In the genomic region with DNA sequence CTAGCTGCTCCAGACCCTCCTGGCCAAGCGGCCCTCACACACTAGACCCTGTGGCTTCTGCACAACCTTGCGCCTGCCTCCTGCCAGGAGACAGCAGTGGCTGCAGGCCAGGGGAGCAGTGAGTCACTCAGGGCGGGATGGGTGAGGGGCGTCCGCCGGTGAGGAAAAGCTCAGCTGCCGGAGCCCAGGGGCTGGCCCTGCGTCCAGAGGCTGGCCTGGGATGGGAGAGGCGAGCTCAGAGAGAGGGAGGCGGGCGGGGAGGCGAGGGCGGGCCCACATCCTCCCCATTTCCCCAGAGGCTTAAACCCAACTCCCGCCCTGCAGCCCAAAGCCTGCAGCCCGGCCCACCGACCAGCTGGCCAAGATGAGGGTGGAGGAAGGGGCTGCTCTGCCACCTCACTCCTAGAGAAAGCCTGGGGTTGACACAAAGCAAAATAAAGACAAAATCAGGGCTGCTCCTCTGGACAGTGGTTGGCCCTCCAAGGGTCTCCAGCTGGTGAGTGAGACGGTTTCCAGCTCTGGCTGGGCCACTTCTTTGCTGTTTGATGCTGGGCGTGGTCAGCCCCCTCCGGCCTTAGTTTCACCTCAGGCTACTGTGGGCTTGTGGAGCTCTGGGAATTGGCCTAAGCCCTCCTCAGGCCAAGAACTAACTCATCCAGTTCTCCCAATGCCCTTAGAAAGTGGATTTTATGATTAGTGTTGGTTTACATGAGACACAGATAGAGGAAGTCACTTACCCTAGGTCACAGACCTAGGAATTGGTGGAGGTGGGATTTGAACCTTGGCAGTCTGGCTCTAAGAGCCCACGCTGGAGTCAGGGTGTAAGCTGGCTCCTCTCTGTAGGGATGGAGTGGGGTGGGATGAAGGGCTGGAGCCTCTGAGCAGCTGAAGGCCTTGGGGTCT, we compare ENCODE assay signal across 8 cellular contexts. TPM values are rescaled to one million over a fixed set of nuclear protein-coding genes. Genes with fewer than 3 reads are reported as not detected.
DNase-seq lines count a peak whose midpoint lies in the region; ATAC-seq and TF ChIP-seq lines count a peak whose summit lies in the region.

No MANE protein-coding gene starts in this region.

- peaks cover 38% of the 10 kb centered on the region for H3K4me1 Mint-ChIP-seq in neural crest cell

- H3K27me3 ChIP-seq in DND-41 (ENCODE audit: insufficient read depth, low read length, poor library complexity) (no peaks in the 10 kb centered on the region), esophagus muscularis mucosa (no peaks in the 10 kb centered on the region)

- H3K4me1 ChIP-seq in DND-41 (ENCODE audit: insufficient read depth, low read length) (peaks cover 18% of the 10 kb centered on the region), esophagus muscularis mucosa (peaks cover 49 to 67% (median 59%) of the 10 kb centered on the region in 4 donors)

- no peaks in the 10 kb centered on the region for H3K36me3 ChIP-seq in DND-41 (ENCODE audit: insufficient read depth, low read length)
- H3K36me3 ChIP-seq in esophagus muscularis mucosa: no peaks in the 10 kb centered on the region

- intact Hi-C loops in esophagus muscularis mucosa (cut with DNase I): no loop called here

- H3K9me3 ChIP-seq in DND-41 (ENCODE audit: insufficient read depth, low read length, severe bottlenecking): no peaks in the 10 kb centered on the region
- no peaks in the 10 kb centered on the region for H3K9me3 ChIP-seq in esophagus muscularis mucosa

- no peak for TF ChIP-seq EP300 in esophagus muscularis mucosa (IDR thresholded peaks at IDR 0.05)

- no peak overlapping the region for H3K4me3 ChIP-seq in DND-41 (ENCODE audit: low read depth in 1 of 2, low read length in 2 of 2)
- H3K4me3 ChIP-seq in esophagus muscularis mucosa: peak overlapping the region; percentile 22 to 39 (median 26)

- ATAC-seq in DND-41 (ENCODE audit: insufficient read depth, low read depth) (peak; percentile 27; the same call in 2 of the 3 replicates), GM21529 (IDR thresholded peaks at IDR 0.05; ENCODE audit: unreplicated experiment) (peak; percentile 47)

- H3K9me3 Mint-ChIP-seq in neural crest cell: no peaks in the 10 kb centered on the region

- TF ChIP-seq CTCF in DND-41 (IDR thresholded peaks at IDR 0.05; ENCODE audit: borderline replicate concordance, extremely low read depth, low read length, poor library complexity, severe bottlenecking): no peak
- no peak for TF ChIP-seq CTCF in esophagus muscularis mucosa (IDR thresholded peaks at IDR 0.05)
- TF ChIP-seq CTCF in neural crest cell (conservative IDR thresholded peaks at IDR 0.05): no peak

- H3K4me3 Mint-ChIP-seq in neural crest cell: no peak overlapping the region

- H4K20me1 ChIP-seq in DND-41 (ENCODE audit: insufficient read depth, low read length): no peaks in the 10 kb centered on the region

- DNase-seq in DND-41 (peak; percentile 40), NCI-H1092 (lab: John Stamatoyannopoulos, UW) (peak; percentile 35), esophagus muscularis mucosa (ENCODE audit: extremely low spot score) (no peak), neural crest cell (ENCODE audit: low read depth, low spot score) (no peak), SIG-M5 treated with dmso at 0.1 percent for 504 hours (lab: John Stamatoyannopoulos, UW; ENCODE audit: unreplicated experiment) (no peak), SKM-1 (lab: John Stamatoyannopoulos, UW; ENCODE audit: unreplicated experiment) (no peak), NCI-H1048 (lab: John Stamatoyannopoulos, UW) (no peak)

- no peaks in the 10 kb centered on the region for H3K79me2 ChIP-seq in DND-41 (ENCODE audit: insufficient read depth, low read length)

- H3K27ac ChIP-seq in DND-41 (ENCODE audit: low read length): peak overlapping the region; percentile 30; the same call in 1 of the 2 replicates
- H3K27ac ChIP-seq in esophagus muscularis mucosa (replicated peaks in 1 of 4): peak overlapping the region; percentile 37 to 58 (median 49)

- H3K36me3 Mint-ChIP-seq in neural crest cell (ENCODE audit: low read depth): no peaks in the 10 kb centered on the region

- no peak for TF ChIP-seq POLR2A in esophagus muscularis mucosa (IDR thresholded peaks at IDR 0.05; ENCODE audit: low read depth)

- WGBS in esophagus muscularis mucosa: 79% methylated on average over 3 of the region's 20 CpGs

- H3K27me3 Mint-ChIP-seq in neural crest cell (ENCODE audit: low read depth): no peaks in the 10 kb centered on the region

- no peak overlapping the region for H3K9ac ChIP-seq in DND-41 (ENCODE audit: low read depth, low read length)

- peak overlapping the region; percentile 43 for H3K27ac Mint-ChIP-seq in neural crest cell (ENCODE audit: unreplicated experiment)

- H3K4me2 ChIP-seq in DND-41 (ENCODE audit: insufficient read depth, low read length): no peak overlapping the region

- H2AFZ ChIP-seq in DND-41 (ENCODE audit: low read depth, low read length): no peak overlapping the region

RNA-seq across cellular contexts. Expression of gene IQSEC1, which starts 50.6 kb away (rescaled TPM):
- total RNA-seq in esophagus muscularis mucosa: 10 to 100 TPM; 56.1 to 99.5 (median 78.2) TPM
- total RNA-seq in neural crest cell: 31.3 and 32.1 TPM in 2 replicates

Comparison
In these comparisons a context has a peak if more than half of its experiments do, and no peak if none do; other contexts are left out.
1. DNase-seq: peak in DND-41 (single experiment) and NCI-H1092 (single experiment); none in esophagus muscularis mucosa (single experiment), neural crest cell (single experiment), SIG-M5 treated with dmso at 0.1 percent for 504 hours (single experiment), SKM-1 (single experiment) and NCI-H1048 (single experiment).
2. H3K4me3 ChIP-seq: peak in esophagus muscularis mucosa (4 of 4); none in DND-41 (0 of 2).